Comparison of ENCODE assay signal across 17 cellular contexts in the genomic region with DNA sequence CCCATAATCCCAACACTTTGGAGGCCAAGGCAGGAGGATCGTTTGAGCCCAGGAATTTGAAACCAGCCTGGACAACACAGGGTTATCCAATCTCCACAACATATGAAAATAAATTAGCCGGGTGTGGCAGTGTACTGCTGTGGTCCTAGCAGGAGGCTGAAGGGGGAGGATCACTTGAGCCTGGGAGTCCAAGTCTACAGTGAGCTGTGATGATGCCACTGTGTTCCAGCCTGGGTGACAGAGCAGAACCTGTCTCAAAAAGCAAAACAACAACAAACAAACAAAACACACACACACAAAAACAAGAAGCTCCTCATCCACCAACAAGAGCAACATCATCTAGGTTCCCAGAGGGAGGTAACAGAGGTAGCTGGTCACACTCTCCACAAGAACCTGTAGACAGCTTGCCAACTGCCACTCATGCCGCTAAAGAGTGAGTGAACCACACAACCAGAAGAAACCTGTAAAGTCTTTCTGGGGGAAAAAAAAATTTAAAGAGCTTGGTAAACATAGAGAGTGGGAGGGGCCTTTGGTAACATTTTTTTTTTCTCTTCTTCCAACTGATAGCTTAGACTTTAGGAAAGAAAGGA. TPM values are rescaled to one million over a fixed set of nuclear protein-coding genes. Genes with fewer than 3 reads are reported as not detected.
A peak's percentile ranks its signal among the peaks of the same experiment; 100 is the strongest.
DNase-seq lines count a peak whose midpoint lies in the region; ATAC-seq and TF ChIP-seq lines count a peak whose summit lies in the region.
"Had no signal": no experiment of that assay in that cellular context is flagged by ENCODE, and none has a peak within 500 bp of the region (broad histone marks: within the 10 kb centered on the region; RNA-seq: fewer than 3 reads in every experiment).

No MANE protein-coding gene starts in this region.

- 78% methylated on average over 3 of the region's 3 CpGs for WGBS in mammary epithelial cell (ENCODE audit: low coverage, missing lambda C conversion rate)
- 70 to 100% methylated on average over 1 to 3 of the region's 3 CpGs for WGBS in transverse colon (ENCODE audit: low coverage in 1 of 2), 2 donors

- H3K36me3 ChIP-seq in mammary epithelial cell (ENCODE audit: insufficient read depth, low read length) = peaks cover 2% of the 10 kb centered on the region
- H3K36me3 ChIP-seq in transverse colon = no peaks in the 10 kb centered on the region
- H3K36me3 ChIP-seq: thoracic aorta had no signal

- no peaks in the 10 kb centered on the region for H3K9me3 Mint-ChIP-seq in MCF 10A (ENCODE audit: unreplicated experiment)
- no peaks in the 10 kb centered on the region for H3K9me3 Mint-ChIP-seq in WTC11
- no peaks in the 10 kb centered on the region for H3K9me3 Mint-ChIP-seq in immature natural killer cell
- H3K9me3 Mint-ChIP-seq: T-helper 2 cell treated with Interferon-gamma antibody and Interleukin-4, amounts not matched to agents 5 μg/mL and 100 μg/mL, for 36 hours had no signal

- H3K36me3 Mint-ChIP-seq in MCF 10A (ENCODE audit: insufficient read depth, unreplicated experiment) (peaks cover 8% of the 10 kb centered on the region), WTC11 (peaks cover 3% of the 10 kb centered on the region), immature natural killer cell (no peaks in the 10 kb centered on the region)

- H3K9me3 ChIP-seq in mammary epithelial cell (replicated peaks; ENCODE audit: insufficient read depth, low read length) = no peaks in the 10 kb centered on the region
- H3K9me3 ChIP-seq in transverse colon = no peaks in the 10 kb centered on the region
- H3K9me3 ChIP-seq: thoracic aorta had no signal

- peaks cover 6% of the 10 kb centered on the region for H3K4me1 Mint-ChIP-seq in MCF 10A (ENCODE audit: insufficient read depth, unreplicated experiment)
- peaks cover 16% of the 10 kb centered on the region for H3K4me1 Mint-ChIP-seq in WTC11
- peaks cover 31 to 44% of the 10 kb centered on the region in 2 donors for H3K4me1 Mint-ChIP-seq in immature natural killer cell

- no peak overlapping the region for H2AFZ ChIP-seq in mammary epithelial cell (ENCODE audit: low read depth, low read length)

- ATAC-seq in WTC11 = no peak
- no peak for ATAC-seq in HG03108 (IDR thresholded peaks at IDR 0.05; ENCODE audit: unreplicated experiment)

- no peaks in the 10 kb centered on the region for H3K27me3 ChIP-seq in mammary epithelial cell (ENCODE audit: insufficient read depth, low read length)
- no peaks in the 10 kb centered on the region for H3K27me3 ChIP-seq in transverse colon

- H3K4me1 ChIP-seq in mammary epithelial cell (ENCODE audit: insufficient read depth, low read length) (peaks cover 5% of the 10 kb centered on the region), transverse colon (peaks cover 7 to 42% (median 23%) of the 10 kb centered on the region in 4 donors)

- no peak for TF ChIP-seq POLR2A in transverse colon (IDR thresholded peaks at IDR 0.05)

- dilution Hi-C loops in mammary epithelial cell (cut with HindIII; ENCODE audit: low sequenced_read_pairs) = loop anchor here (5.0 kb wide), 2 partner anchors 53 to 72 kb away; no protein-coding TSS in a partner anchor

- peak overlapping the region; percentile 30 for H3K4me3 Mint-ChIP-seq in MCF 10A (ENCODE audit: unreplicated experiment)
- no peak overlapping the region for H3K4me3 Mint-ChIP-seq in WTC11
- no peak overlapping the region for H3K4me3 Mint-ChIP-seq in immature natural killer cell
- H3K4me3 Mint-ChIP-seq: T-helper 2 cell treated with Interferon-gamma antibody and Interleukin-4, amounts not matched to agents 5 μg/mL and 100 μg/mL, for 36 hours had no signal

- H3K27ac ChIP-seq in mammary epithelial cell (ENCODE audit: insufficient read depth, low read depth, low read length) = no peak overlapping the region
- H3K27ac ChIP-seq in transverse colon = peak overlapping the region in 3 of 4 donors; percentile 38 to 62 (median 61)
- H3K27ac ChIP-seq: KMS-11, thoracic aorta had no signal

- no peak for TF ChIP-seq EP300 in transverse colon (IDR thresholded peaks at IDR 0.05; ENCODE audit: low read depth)

- DNase-seq in MCF 10A (ENCODE audit: unreplicated experiment) (no peak), mammary epithelial cell (no peak), WTC11 (ENCODE audit: low spot score) (no peak), immature natural killer cell (no peak), transverse colon (no peak), posterior vena cava (ENCODE audit: low spot score) (no peak), GM10266 (ENCODE audit: extremely low spot score) (no peak)
- DNase-seq: HCEC 1CT; NCI-H1048; NCI-H2081 treated with DMSO at 0.1 percent for 48 hours; NCI-H748 treated with DMSO at 0.1 percent for 48 hours; retina; stimulated activated CD4-positive, alpha-beta T cell treated with anti-CD3 and anti-CD28 coated beads, Interleukin-12 subunit alpha, Interleukin-12 subunit beta, amount 100 ng/mL, for 4 hours had no signal

- no peaks in the 10 kb centered on the region for H4K20me1 ChIP-seq in mammary epithelial cell (ENCODE audit: insufficient read depth, low read length)

- in situ Hi-C loops in mammary epithelial cell (cut with MboI; ENCODE audit: low sequenced_read_pairs in 2 of 2) = no loop called here
- in situ Hi-C loops in transverse colon (cut with MboI; ENCODE audit: low pct_ligation_motif_present in 1 of 4, low pct_unique_long_range_greater_than_20kb in 1 of 4, low sequenced_read_pairs in 3 of 4) = no loop called here

- H3K4me2 ChIP-seq in mammary epithelial cell (ENCODE audit: insufficient read depth, low read depth, low read length) = no peak overlapping the region
- H3K4me2 ChIP-seq: KMS-11 had no signal

- H3K4me3 ChIP-seq in mammary epithelial cell (replicated peaks in 1 of 3; ENCODE audit: insufficient read depth in 1 of 3, low read depth in 2 of 3, low read length in 3 of 3) = no peak overlapping the region
- no peak overlapping the region for H3K4me3 ChIP-seq in transverse colon
- H3K4me3 ChIP-seq: thoracic aorta had no signal

- intact Hi-C loops in MCF 10A (cut with micrococcal nuclease) (no loop called here), mammary epithelial cell (cut with micrococcal nuclease) (no loop called here), transverse colon (cut with DNase I; ENCODE audit: low total_unique reads) (no loop called here), posterior vena cava (cut with DNase I) (no loop called here)

- BruUV-seq in MCF 10A (replicated peaks; lab: Mats Ljungman, UMichigan) = no TSS peak
- no TSS peak for BruUV-seq in mammary epithelial cell (replicated peaks; lab: Mats Ljungman, UMichigan)

- H3K27me3 Mint-ChIP-seq in MCF 10A (ENCODE audit: insufficient read depth, unreplicated experiment) = no peaks in the 10 kb centered on the region
- H3K27me3 Mint-ChIP-seq in WTC11 (ENCODE audit: low read depth) = no peaks in the 10 kb centered on the region
- H3K27me3 Mint-ChIP-seq in immature natural killer cell (ENCODE audit: low read depth in 3 of 3) = peaks cover 0 to 2% (median 0%) of the 10 kb centered on the region in 3 donors

- CTCF ChIA-PET in MCF 10A (lab: Yijun Ruan, JAX) = interaction anchor here (1.3 kb wide), 1 partner anchor 12 kb away, joined by 3 read pairs; no protein-coding TSS in a partner anchor
- CTCF ChIA-PET in mammary epithelial cell (lab: Charles Lee; ENCODE audit: low non-redundant PET) = no interaction called here
- CTCF ChIA-PET in WTC11 (lab: Charles Lee) = interaction anchor here (0.7 to 1.9 kb wide), 3 partner anchors 9 to 142 kb away, joined by 3 to 8 read pairs (median 3); no protein-coding TSS in a partner anchor

- H3K27ac Mint-ChIP-seq in MCF 10A (ENCODE audit: low read depth, unreplicated experiment) (no peak overlapping the region), WTC11 (peak overlapping the region; percentile 43), immature natural killer cell (peak overlapping the region; percentile 5 to 71 (median 46))
- H3K27ac Mint-ChIP-seq: T-helper 2 cell treated with Interferon-gamma antibody and Interleukin-4, amounts not matched to agents 5 μg/mL and 100 μg/mL, for 36 hours had no signal

- H3K79me2 ChIP-seq in mammary epithelial cell (ENCODE audit: insufficient read depth, low read length) = peaks cover 82% of the 10 kb centered on the region

- POLR2A ChIA-PET in MCF 10A (lab: Yijun Ruan, JAX) = interaction anchor here (0.9 to 2.1 kb wide), 5 partner anchors 9 to 95 kb away, joined by 3 to 8 read pairs (median 3); partner anchors contain the start of gene IMP3
- POLR2A ChIA-PET in WTC11 (lab: Charles Lee) = no interaction called here

- TF ChIP-seq CTCF in MCF 10A (IDR thresholded peaks at IDR 0.05; ENCODE audit: unreplicated experiment) (no peak), mammary epithelial cell (conservative IDR thresholded peaks at IDR 0.05 in 1 of 2, IDR thresholded peaks at IDR 0.05 in 1 of 2; ENCODE audit: extremely low read depth in 1 of 2, insufficient read depth in 1 of 2, low read depth in 1 of 2, low read length in 2 of 2) (no peak), WTC11 (IDR thresholded peaks at IDR 0.05) (no peak), transverse colon (IDR thresholded peaks at IDR 0.05) (no peak), GM10266 (IDR thresholded peaks at IDR 0.05; ENCODE audit: control insufficient read depth, insufficient read depth, low read depth, missing control alignments) (no peak)

- no peak overlapping the region for H3K9ac ChIP-seq in mammary epithelial cell (ENCODE audit: insufficient read depth, low read length)
- H3K9ac ChIP-seq: KMS-11 had no signal

TF ChIP-seq in WTC11, 78 proteins besides CTCF, POLR2A, EP300 and RAD21 (continues in another document):
- TF ChIP-seq CBFB (CRISPR knock-in tag; IDR thresholded peaks at IDR 0.05; ENCODE audit: low read depth) (no peak), ZNF219 (CRISPR knock-in tag; IDR thresholded peaks at IDR 0.05; ENCODE audit: borderline replicate concordance) (no peak), NFYB (CRISPR knock-in tag; conservative IDR thresholded peaks at IDR 0.05; ENCODE audit: low read depth) (no peak), ZNF121 (CRISPR knock-in tag; IDR thresholded peaks at IDR 0.05) (no peak), ZBTB21 (CRISPR knock-in tag; IDR thresholded peaks at IDR 0.05; ENCODE audit: borderline replicate concordance) (no peak)

RNA-seq across cellular contexts. Expression of gene PTPN9, which starts 34.7 kb away (rescaled TPM):
- total RNA-seq in MCF 10A (2022) (31.6 and 33.0 TPM in 2 replicates), mammary epithelial cell (10 to 100 TPM; 26.7 to 38.0 TPM), WTC11 (2021) (36.1 to 45.5 TPM (median 36.6 TPM) in 3 replicates), transverse colon (10 to 100 TPM; 16.5 to 36.3 (median 29.6) TPM), posterior vena cava (10 to 100 TPM; 21.7 to 23.5 TPM)
- polyA plus RNA-seq in mammary epithelial cell (48.3 TPM), immature natural killer cell (10 to 100 TPM; 22.6 to 34.6 (median 31.2) TPM)
- 95.2 TPM for polyA minus RNA-seq in mammary epithelial cell
